25 cellular contexts compared by ENCODE assay signal in the genomic region with DNA sequence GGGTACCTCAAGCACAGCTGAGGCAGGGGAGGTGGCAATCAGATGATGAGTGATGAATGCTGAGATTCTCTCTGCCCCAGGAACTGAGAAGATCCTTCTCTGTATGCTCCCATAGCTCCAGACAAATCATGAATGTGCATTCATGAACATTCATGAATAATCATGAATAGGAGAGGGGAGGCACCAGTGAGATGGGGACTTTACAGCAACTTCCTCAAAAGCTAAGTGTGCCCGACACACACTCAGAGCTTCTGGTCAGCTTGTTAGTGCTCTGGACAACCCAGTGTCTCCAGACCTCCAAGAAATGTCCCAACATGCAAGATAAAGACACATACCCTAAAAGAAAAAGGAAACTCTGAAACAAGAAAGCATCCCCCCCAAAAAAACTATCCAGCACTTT. TPM values are rescaled to one million over a fixed set of nuclear protein-coding genes. Genes with fewer than 3 reads are reported as not detected.
A peak's percentile ranks its signal among the peaks of the same experiment; 100 is the strongest.
DNase-seq lines count a peak whose midpoint lies in the region; ATAC-seq and TF ChIP-seq lines count a peak whose summit lies in the region.
"Had no signal": no experiment of that assay in that cellular context is flagged by ENCODE, and none has a peak within 500 bp of the region (broad histone marks: within the 10 kb centered on the region; RNA-seq: fewer than 3 reads in every experiment).

No MANE protein-coding gene starts in this region.

- peaks cover 0 to 8% of the 10 kb centered on the region in 2 donors for H3K27me3 ChIP-seq in tibial artery
- H3K27me3 ChIP-seq: adrenal gland, upper lobe of left lung had no signal

- H3K27ac ChIP-seq in tibial artery: no peak overlapping the region
- H3K27ac ChIP-seq: adrenal gland, C4-2B, upper lobe of left lung had no signal

- H3K4me3 ChIP-seq in NB4 (ENCODE audit: low read depth, low read length) (no peak overlapping the region), tibial artery (no peak overlapping the region)
- H3K4me3 ChIP-seq: adrenal gland, upper lobe of left lung had no signal

- H3K27ac Mint-ChIP-seq in activated CD8-positive, alpha-beta T cell treated with anti-CD3 and anti-CD28 coated beads, Interleukin-2, amount 10 ng/mL, durations not matched to agents 7 days and 5 days: no peak overlapping the region
- H3K27ac Mint-ChIP-seq in activated CD8-positive, alpha-beta T cell treated with anti-CD3 and anti-CD28 coated beads for 36 hours: no peak overlapping the region
- H3K27ac Mint-ChIP-seq in central memory CD8-positive, alpha-beta T cell (ENCODE audit: low read depth): peak overlapping the region; percentile 72
- no peak overlapping the region for H3K27ac Mint-ChIP-seq in chondrocyte (ENCODE audit: unreplicated experiment)
- H3K27ac Mint-ChIP-seq: natural killer cell had no signal

- POLR2A ChIA-PET in activated CD8-positive, alpha-beta T cell treated with anti-CD3 and anti-CD28 coated beads, Interleukin-2, amount 10 ng/mL, durations not matched to agents 7 days and 5 days (lab: Charles Lee): interaction anchor here (0.8 kb wide), 1 partner anchor 9 kb away, joined by 4 read pairs; no protein-coding TSS in a partner anchor
- POLR2A ChIA-PET in activated CD8-positive, alpha-beta T cell treated with anti-CD3 and anti-CD28 coated beads for 36 hours (lab: Charles Lee): no interaction called here

- no peaks in the 10 kb centered on the region for H3K9me3 Mint-ChIP-seq in activated CD8-positive, alpha-beta T cell treated with anti-CD3 and anti-CD28 coated beads, Interleukin-2, amount 10 ng/mL, durations not matched to agents 7 days and 5 days (ENCODE audit: insufficient read depth)
- H3K9me3 Mint-ChIP-seq in activated CD8-positive, alpha-beta T cell treated with anti-CD3 and anti-CD28 coated beads for 36 hours: peaks cover 4% of the 10 kb centered on the region
- H3K9me3 Mint-ChIP-seq in central memory CD8-positive, alpha-beta T cell: no peaks in the 10 kb centered on the region
- H3K9me3 Mint-ChIP-seq in chondrocyte (ENCODE audit: low read depth): no peaks in the 10 kb centered on the region
- H3K9me3 Mint-ChIP-seq: natural killer cell had no signal

- no peaks in the 10 kb centered on the region for H3K27me3 Mint-ChIP-seq in activated CD8-positive, alpha-beta T cell treated with anti-CD3 and anti-CD28 coated beads, Interleukin-2, amount 10 ng/mL, durations not matched to agents 7 days and 5 days (ENCODE audit: low read depth)
- no peaks in the 10 kb centered on the region for H3K27me3 Mint-ChIP-seq in activated CD8-positive, alpha-beta T cell treated with anti-CD3 and anti-CD28 coated beads for 36 hours
- H3K27me3 Mint-ChIP-seq in central memory CD8-positive, alpha-beta T cell: no peaks in the 10 kb centered on the region
- no peaks in the 10 kb centered on the region for H3K27me3 Mint-ChIP-seq in chondrocyte (ENCODE audit: low read depth)

- intact Hi-C loops in activated CD8-positive, alpha-beta T cell treated with anti-CD3 and anti-CD28 coated beads for 36 hours (cut with micrococcal nuclease): no loop called here
- intact Hi-C loops in tibial artery (cut with DNase I; ENCODE audit: low total_unique reads): no loop called here

- no peak overlapping the region for H3K4me3 Mint-ChIP-seq in activated CD8-positive, alpha-beta T cell treated with anti-CD3 and anti-CD28 coated beads, Interleukin-2, amount 10 ng/mL, durations not matched to agents 7 days and 5 days
- no peak overlapping the region for H3K4me3 Mint-ChIP-seq in activated CD8-positive, alpha-beta T cell treated with anti-CD3 and anti-CD28 coated beads for 36 hours
- no peak overlapping the region for H3K4me3 Mint-ChIP-seq in central memory CD8-positive, alpha-beta T cell
- H3K4me3 Mint-ChIP-seq in chondrocyte (ENCODE audit: unreplicated experiment): no peak overlapping the region
- H3K4me3 Mint-ChIP-seq: natural killer cell had no signal

- TF ChIP-seq POLR2A in NB4 (IDR thresholded peaks at IDR 0.05; ENCODE audit: extremely low read depth, insufficient read length): no peak

- DNase-seq in activated CD8-positive, alpha-beta T cell treated with anti-CD3 and anti-CD28 coated beads, Interleukin-2, amount 10 ng/mL, durations not matched to agents 7 days and 5 days: peak; percentile 15
- DNase-seq in activated CD8-positive, alpha-beta T cell treated with anti-CD3 and anti-CD28 coated beads for 36 hours: no peak
- DNase-seq in NB4 (ENCODE audit: low read depth) (peak; percentile 66), chondrocyte (ENCODE audit: low spot score) (no peak), NCI-H1092 treated with DMSO at 0.1 percent for 48 hours (lab: John Stamatoyannopoulos, UW) (no peak), tibial artery (no peak)
- DNase-seq in central memory CD8-positive, alpha-beta T cell (ENCODE audit: low spot score in 2 of 2): no peak
- DNase-seq: activated CD4-positive, alpha-beta T cell treated with anti-CD3 and anti-CD28 coated beads for 4 hours; activated CD8-positive, alpha-beta memory T cell treated with anti-CD3 and anti-CD28 coated beads, Interleukin-2, amount 50 U/mL, for 4 hours; activated effector memory CD4-positive, alpha-beta T cell treated with anti-CD3 and anti-CD28 coated beads, Interleukin-2, amount 50 U/mL, for 16 hours; adrenal gland; erythroblast; natural killer cell; NCI-H1694; NCI-H2227 treated with DMSO at 0.1 percent for 48 hours; SK-N-SH; stimulated activated CD4-positive, alpha-beta T cell treated with anti-CD3 and anti-CD28 coated beads, Interleukin-2, amount 100 ng/mL, for 24 hours; stimulated activated naive CD8-positive, alpha-beta T cell treated with anti-CD3 and anti-CD28 coated beads, Interleukin-15, Interleukin-2, amounts not matched to agents 100 U/mL and 50 U/mL, for 24 hours; upper lobe of left lung had no signal

- no peaks in the 10 kb centered on the region for H3K9me3 ChIP-seq in tibial artery
- H3K9me3 ChIP-seq: adrenal gland, SK-N-SH, upper lobe of left lung had no signal

- H3K4me1 ChIP-seq in tibial artery: no peaks in the 10 kb centered on the region
- H3K4me1 ChIP-seq: adrenal gland had no signal

- TF ChIP-seq CTCF in activated CD8-positive, alpha-beta T cell treated with anti-CD3 and anti-CD28 coated beads for 36 hours (IDR thresholded peaks at IDR 0.05): no peak
- no peak for TF ChIP-seq CTCF in NB4 (IDR thresholded peaks at IDR 0.05; ENCODE audit: low read depth, low read length)
- no peak for TF ChIP-seq CTCF in chondrocyte (IDR thresholded peaks at IDR 0.05)
- no peak for TF ChIP-seq CTCF in tibial artery (IDR thresholded peaks at IDR 0.05)

- ATAC-seq in activated CD8-positive, alpha-beta T cell treated with anti-CD3 and anti-CD28 coated beads, Interleukin-2, amount 10 ng/mL, durations not matched to agents 7 days and 5 days: no peak
- no peak for ATAC-seq in activated CD8-positive, alpha-beta T cell treated with anti-CD3 and anti-CD28 coated beads for 36 hours
- ATAC-seq in central memory CD8-positive, alpha-beta T cell (replicated peaks; ENCODE audit: extremely low read depth, poor library complexity, severe bottlenecking): no peak
- ATAC-seq in GM21529 (IDR thresholded peaks at IDR 0.05; ENCODE audit: unreplicated experiment): no peak
- ATAC-seq: natural killer cell; stimulated activated naive CD8-positive, alpha-beta T cell treated with anti-CD3 and anti-CD28 coated beads, Interleukin-15, Interleukin-2, amounts not matched to agents 100 U/mL and 50 U/mL, for 24 hours had no signal

- CTCF ChIA-PET in activated CD8-positive, alpha-beta T cell treated with anti-CD3 and anti-CD28 coated beads, Interleukin-2, amount 10 ng/mL, durations not matched to agents 7 days and 5 days (lab: Charles Lee): interaction anchor here (1.4 to 6.3 kb wide), 3 partner anchors 17 to 88 kb away, joined by 4 to 138 read pairs (median 8); no protein-coding TSS in a partner anchor
- CTCF ChIA-PET in activated CD8-positive, alpha-beta T cell treated with anti-CD3 and anti-CD28 coated beads for 36 hours (lab: Charles Lee): interaction anchor here (0.7 to 2.5 kb wide), 5 partner anchors 17 to 117 kb away, joined by 3 to 19 read pairs (median 3); no protein-coding TSS in a partner anchor

- peaks cover 5% of the 10 kb centered on the region for H3K36me3 Mint-ChIP-seq in activated CD8-positive, alpha-beta T cell treated with anti-CD3 and anti-CD28 coated beads, Interleukin-2, amount 10 ng/mL, durations not matched to agents 7 days and 5 days (ENCODE audit: low read depth)
- H3K36me3 Mint-ChIP-seq in activated CD8-positive, alpha-beta T cell treated with anti-CD3 and anti-CD28 coated beads for 36 hours (ENCODE audit: low read depth): no peaks in the 10 kb centered on the region
- H3K36me3 Mint-ChIP-seq in central memory CD8-positive, alpha-beta T cell (ENCODE audit: insufficient read depth): peaks cover 9% of the 10 kb centered on the region
- H3K36me3 Mint-ChIP-seq in chondrocyte (ENCODE audit: low read depth): no peaks in the 10 kb centered on the region
- H3K36me3 Mint-ChIP-seq: natural killer cell had no signal

- H3K36me3 ChIP-seq in tibial artery: no peaks in the 10 kb centered on the region
- H3K36me3 ChIP-seq: adrenal gland, upper lobe of left lung had no signal

- H3K4me1 Mint-ChIP-seq in activated CD8-positive, alpha-beta T cell treated with anti-CD3 and anti-CD28 coated beads, Interleukin-2, amount 10 ng/mL, durations not matched to agents 7 days and 5 days (ENCODE audit: low read depth): peaks cover 61% of the 10 kb centered on the region
- peaks cover 45% of the 10 kb centered on the region for H3K4me1 Mint-ChIP-seq in activated CD8-positive, alpha-beta T cell treated with anti-CD3 and anti-CD28 coated beads for 36 hours (ENCODE audit: low read depth)
- H3K4me1 Mint-ChIP-seq in central memory CD8-positive, alpha-beta T cell: peaks cover 33% of the 10 kb centered on the region
- peaks cover 20% of the 10 kb centered on the region for H3K4me1 Mint-ChIP-seq in chondrocyte (ENCODE audit: low read depth)

RNA-seq across cellular contexts. Expression of gene LRRC2, which starts 24.2 kb away (rescaled TPM):
- under 1 TPM in 1 of 2 experiments, not detected in 1; 0.11 TPM for total RNA-seq in activated CD8-positive, alpha-beta T cell treated with anti-CD3 and anti-CD28 coated beads, Interleukin-2, amount 10 ng/mL, durations not matched to agents 7 days and 5 days
- total RNA-seq in activated CD8-positive, alpha-beta T cell treated with anti-CD3 and anti-CD28 coated beads for 36 hours: not detected
- total RNA-seq in chondrocyte: 0.46 to 2.2 TPM (median 1.9 TPM) in 3 replicates

RNA-seq across cellular contexts. Expression of gene RTP3, which starts 44.1 kb away (rescaled TPM):
- not detected for total RNA-seq in activated CD8-positive, alpha-beta T cell treated with anti-CD3 and anti-CD28 coated beads, Interleukin-2, amount 10 ng/mL, durations not matched to agents 7 days and 5 days
- total RNA-seq in activated CD8-positive, alpha-beta T cell treated with anti-CD3 and anti-CD28 coated beads for 36 hours: not detected
- total RNA-seq in chondrocyte: not detected in 3 replicates
- total RNA-seq: adrenal gland, frontal cortex, LHCN-M2, mesenteric fat pad, natural killer cell, posterior vena cava, upper lobe of left lung had no signal

Comparison
In these comparisons a context has a peak if more than half of its experiments do, and no peak if none do; other contexts are left out.
1. DNase-seq: peak in activated CD8-positive, alpha-beta T cell treated with anti-CD3 and anti-CD28 coated beads, Interleukin-2, amount 10 ng/mL, durations not matched to agents 7 days and 5 days (single experiment) and NB4 (single experiment); none in activated CD8-positive, alpha-beta T cell treated with anti-CD3 and anti-CD28 coated beads for 36 hours (single experiment), central memory CD8-positive, alpha-beta T cell (0 of 2), chondrocyte (single experiment), NCI-H1092 treated with DMSO at 0.1 percent for 48 hours (single experiment) and tibial artery (0 of 2).